In the genomic region with DNA sequence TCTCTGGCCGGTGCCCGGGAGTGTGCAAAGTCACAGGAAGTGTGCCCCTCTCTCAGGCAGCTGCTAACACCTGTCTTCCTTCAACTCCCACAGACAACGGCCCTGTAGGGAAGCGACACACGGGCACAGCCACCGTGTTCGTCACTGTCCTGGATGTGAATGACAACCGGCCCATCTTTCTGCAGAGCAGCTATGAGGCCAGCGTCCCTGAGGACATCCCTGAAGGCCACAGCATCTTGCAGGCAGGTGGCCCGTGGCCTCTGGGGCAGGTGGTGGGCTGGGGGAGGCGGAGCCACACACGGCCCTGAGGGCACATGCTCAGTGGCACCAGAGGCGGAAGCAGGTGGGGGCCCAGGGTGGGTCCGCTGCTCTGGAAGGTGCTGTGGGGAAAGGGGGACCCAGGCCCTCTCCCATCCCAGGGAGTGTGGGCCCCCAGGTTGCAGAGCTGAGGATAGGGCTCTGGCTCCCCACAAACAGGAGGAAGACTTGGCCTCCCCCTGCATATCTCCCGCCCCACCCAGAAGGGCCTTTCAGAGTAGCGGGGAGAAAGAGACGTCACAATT, we compare ENCODE assay signal across 1 cellular context.
TF ChIP-seq lines count a peak whose summit lies in the region.

No MANE protein-coding gene starts in this region.

TF ChIP-seq in WTC11, 78 proteins besides CTCF, POLR2A, EP300 and RAD21 (continued from another document):
- 0 out of 2 replicates have a peak, but pooled peaks have one; percentile 19 for TF ChIP-seq PRDM15 (CRISPR knock-in tag; IDR thresholded peaks at IDR 0.05)
